8 cellular contexts compared by ENCODE assay signal in the genomic region with DNA sequence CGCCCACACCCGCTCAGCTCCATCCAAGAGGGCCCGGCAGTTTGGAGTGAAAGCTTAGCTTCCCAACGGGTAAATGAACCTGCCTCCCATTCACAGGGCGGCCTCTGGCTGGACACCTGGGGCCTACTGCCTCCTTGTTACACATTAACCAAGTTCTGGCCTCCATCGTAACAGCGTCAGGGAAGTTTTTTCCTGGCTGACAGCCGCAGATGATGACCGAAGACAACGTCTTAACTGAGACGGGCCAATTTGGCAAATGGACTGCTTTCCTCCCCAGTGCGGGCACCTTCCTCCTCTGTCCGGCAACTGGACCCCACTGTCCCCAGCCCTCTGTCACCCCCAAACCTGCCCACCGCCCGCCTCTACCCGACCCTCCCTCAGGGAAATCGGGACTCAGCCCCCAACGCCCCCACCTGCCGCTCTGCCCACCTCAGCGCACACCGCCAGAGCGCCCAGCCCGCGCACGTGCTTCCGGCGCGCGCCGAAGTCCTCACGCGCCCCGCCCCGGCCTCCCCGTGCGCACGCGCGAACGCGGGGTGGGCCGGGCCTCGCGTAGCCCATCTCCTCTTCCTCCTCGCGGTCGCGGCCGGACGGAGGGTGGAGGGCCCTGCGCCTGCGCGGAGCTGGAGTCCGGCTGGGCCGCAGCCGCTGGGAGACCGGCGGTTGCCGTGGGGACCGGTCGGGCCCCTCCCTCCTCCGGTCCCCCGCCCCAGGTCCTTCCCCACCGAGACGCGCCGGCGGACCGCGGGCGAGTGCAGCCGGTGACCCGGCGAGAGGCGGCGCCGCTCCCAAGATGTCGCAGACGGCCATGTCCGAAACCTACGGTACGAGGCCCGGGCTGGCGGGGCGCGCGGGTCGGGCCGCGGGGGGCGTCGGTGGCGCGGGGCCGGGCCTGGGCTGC. TPM values are rescaled to one million over a fixed set of nuclear protein-coding genes. Genes with fewer than 3 reads are reported as not detected.
DNase-seq lines count a peak whose midpoint lies in the region; ATAC-seq and TF ChIP-seq lines count a peak whose summit lies in the region.

Gene RAB4A, plus strand, starts transcription at position 565 of the 901 bp plus-strand sequence. Its CDS starts 229 bp downstream, at position 794.

- DNase-seq in Daoy (ENCODE audit: low read depth) (peak; percentile 91), LHCN-M2 (ENCODE audit: low read depth) (peak; percentile 63), SKM-1 (lab: John Stamatoyannopoulos, UW; ENCODE audit: unreplicated experiment) (peak; percentile 85), glomerular visceral epithelial cell (ENCODE audit: extremely low spot score) (peak; percentile 91), osteocyte (ENCODE audit: extremely low spot score, unreplicated experiment) (peak; percentile 96), testis (peak; percentile 86)

- H3K36me3 Mint-ChIP-seq in activated naive CD8-positive, alpha-beta T cell = peaks cover 2% of the 10 kb centered on the region
- H3K36me3 Mint-ChIP-seq in osteocyte (ENCODE audit: unreplicated experiment) = peaks cover 12% of the 10 kb centered on the region

- H3K4me1 ChIP-seq in testis = peaks cover 21% of the 10 kb centered on the region

- H3K27me3 ChIP-seq in testis = no peaks in the 10 kb centered on the region

- peaks cover 40% of the 10 kb centered on the region for H3K4me1 Mint-ChIP-seq in activated naive CD8-positive, alpha-beta T cell (ENCODE audit: low read depth)
- peaks cover 41% of the 10 kb centered on the region for H3K4me1 Mint-ChIP-seq in osteocyte (ENCODE audit: unreplicated experiment)

- H3K27me3 Mint-ChIP-seq in activated naive CD8-positive, alpha-beta T cell = no peaks in the 10 kb centered on the region
- no peaks in the 10 kb centered on the region for H3K27me3 Mint-ChIP-seq in osteocyte (ENCODE audit: unreplicated experiment)

- peak; percentile 89 for ATAC-seq in GM21825 (IDR thresholded peaks at IDR 0.05; ENCODE audit: unreplicated experiment)

- H3K4me3 Mint-ChIP-seq in activated naive CD8-positive, alpha-beta T cell = peak within 1 kb of the TSS; percentile 97
- peak within 1 kb of the TSS; percentile 97 for H3K4me3 Mint-ChIP-seq in osteocyte (ENCODE audit: unreplicated experiment)

- no peak for TF ChIP-seq POLR2A in testis (IDR thresholded peaks at IDR 0.05)

- H3K27ac Mint-ChIP-seq in activated naive CD8-positive, alpha-beta T cell = peak within 1 kb of the TSS; percentile 93
- peak within 1 kb of the TSS; percentile 89 for H3K27ac Mint-ChIP-seq in osteocyte (ENCODE audit: unreplicated experiment)

- intact Hi-C loops in testis (cut with DNase I; ENCODE audit: low total_unique reads) = no loop called here

- 14 to 27% methylated on average over 31 to 32 of the region's 95 CpGs for WGBS in testis, 2 donors

- no peaks in the 10 kb centered on the region for H3K36me3 ChIP-seq in testis (ENCODE audit: low read depth, missing control alignments)

- peak within 1 kb of the TSS; percentile 56 to 80 for H3K27ac ChIP-seq in testis

- no peaks in the 10 kb centered on the region for H3K9me3 ChIP-seq in testis

- TF ChIP-seq CTCF in osteocyte (IDR thresholded peaks at IDR 0.05) (no peak), testis (IDR thresholded peaks at IDR 0.05) (no peak)

- H3K9me3 Mint-ChIP-seq in activated naive CD8-positive, alpha-beta T cell (ENCODE audit: low read depth) = no peaks in the 10 kb centered on the region
- H3K9me3 Mint-ChIP-seq in osteocyte (ENCODE audit: unreplicated experiment) = peaks cover 15% of the 10 kb centered on the region

- peak within 1 kb of the TSS; percentile 71 to 82 for H3K4me3 ChIP-seq in testis

RNA-seq across cellular contexts. Expression of gene RAB4A, which starts in this region (rescaled TPM):
- 17.5 and 37.1 TPM in 2 replicates for total RNA-seq in Daoy (2014; rRNA removed; shearing (Covaris generic))
- total RNA-seq in LHCN-M2 (2014; rRNA removed) (14.3 and 17.1 TPM in 2 replicates), osteocyte (51.9 and 53.1 TPM in 2 replicates), testis (10 to 100 TPM; 27.2 to 30.2 TPM)
- 15.9 TPM for polyA plus RNA-seq in LHCN-M2 (2012)
- polyA plus RNA-seq in testis (ENCODE audit: insufficient read depth, low read depth, low replicate concordance) = 55.1 TPM

Comparison
In these comparisons a context has a peak if more than half of its experiments do, and no peak if none do; other contexts are left out.
1. Peak in every context shown above with its lines: DNase-seq, ATAC-seq, H3K4me3 ChIP-seq and H3K27ac ChIP-seq.